In genomic region chr3:134665243-134665642, GRCh38 we compare ENCODE assay signal across 19 cellular contexts. TPM values are rescaled to one million over a fixed set of nuclear protein-coding genes. Genes with fewer than 3 reads are reported as not detected.
A peak's percentile ranks its signal among the peaks of the same experiment; 100 is the strongest.
DNase-seq lines count a peak whose midpoint lies in the region; ATAC-seq and TF ChIP-seq lines count a peak whose summit lies in the region.
"Had no signal": no experiment of that assay in that cellular context is flagged by ENCODE, and none has a peak within 500 bp of the region (broad histone marks: within the 10 kb centered on the region; RNA-seq: fewer than 3 reads in every experiment).

No MANE protein-coding gene starts in this region.

- H3K79me2 ChIP-seq in hepatocyte = no peaks in the 10 kb centered on the region

- TF ChIP-seq CTCF in WERI-Rb-1 (IDR thresholded peaks at IDR 0.05; ENCODE audit: low read depth, low read length) = 0 out of 2 replicates have a peak, but pooled peaks have one; percentile 5
- no peak for TF ChIP-seq CTCF in heart right ventricle (IDR thresholded peaks at IDR 0.05)
- TF ChIP-seq CTCF in upper lobe of right lung (IDR thresholded peaks at IDR 0.05) = no peak
- TF ChIP-seq CTCF in hepatocyte (IDR thresholded peaks at IDR 0.05; ENCODE audit: poor library complexity) = no peak

- no peaks in the 10 kb centered on the region for H4K20me1 ChIP-seq in hepatocyte (ENCODE audit: insufficient read depth, poor library complexity, severe bottlenecking)

- intact Hi-C loops in Right ventricle myocardium superior (cut with DNase I) (no loop called here), cardiac septum (cut with DNase I) (no loop called here), heart right ventricle (cut with DNase I) (no loop called here), upper lobe of right lung (cut with DNase I) (no loop called here)

- H3K36me3 ChIP-seq in WERI-Rb-1 = no peaks in the 10 kb centered on the region
- no peaks in the 10 kb centered on the region for H3K36me3 ChIP-seq in heart right ventricle
- no peaks in the 10 kb centered on the region for H3K36me3 ChIP-seq in upper lobe of right lung
- no peaks in the 10 kb centered on the region for H3K36me3 ChIP-seq in hepatocyte (replicated peaks; ENCODE audit: insufficient read depth, low read depth)
- H3K36me3 ChIP-seq: HAP-1, SJCRH30 had no signal

- WGBS in heart right ventricle, 2 donors = 20 to 26% methylated on average over 6 of the region's 6 CpGs
- 79% methylated on average over 6 of the region's 6 CpGs for WGBS in hepatocyte (ENCODE audit: low lambda C conversion rate, missing lambda C conversion rate)

- DNase-seq in Right ventricle myocardium superior (peak; percentile 76), cardiac septum (ENCODE audit: low spot score) (no peak), WERI-Rb-1 (peak; percentile 69), heart right ventricle (peak in 1 of 2 donors; percentile 45), upper lobe of right lung (no peak), RKO (ENCODE audit: low spot score) (no peak), hepatocyte (ENCODE audit: low spot score) (no peak), HUDEP-2 (lab: John Stamatoyannopoulos, UW; ENCODE audit: unreplicated experiment in 76 of 76) (no peak)
- DNase-seq: ACHN, DND-41, KBM-7, MV-4-11, NCI-H187 treated with DMSO at 0.1 percent for 48 hours, NCI-H226, NCI-H524 treated with DMSO at 0.1 percent for 48 hours, PC-3, SJCRH30 had no signal

- H3K9me3 ChIP-seq in WERI-Rb-1 (ENCODE audit: severe bottlenecking) (no peaks in the 10 kb centered on the region), heart right ventricle (peaks cover 0 to 6% (median 0%) of the 10 kb centered on the region in 11 donors), upper lobe of right lung (no peaks in the 10 kb centered on the region), hepatocyte (ENCODE audit: low read depth) (no peaks in the 10 kb centered on the region)
- H3K9me3 ChIP-seq: HAP-1, SJCRH30 had no signal

- ATAC-seq in Right ventricle myocardium superior (ENCODE audit: poor library complexity) (peak; percentile 86), heart right ventricle (peak in 7 of 8 donors; percentile 38 to 86 (median 68)), upper lobe of right lung (peak; percentile 7)
- ATAC-seq: PC-3 had no signal

- H3K4me1 ChIP-seq in heart right ventricle (peaks cover 0 to 23% (median 4%) of the 10 kb centered on the region in 9 donors), upper lobe of right lung (no peaks in the 10 kb centered on the region), hepatocyte (ENCODE audit: insufficient read depth) (no peaks in the 10 kb centered on the region)
- H3K4me1 ChIP-seq: HAP-1 had no signal

- H2AFZ ChIP-seq in hepatocyte = no peak overlapping the region

- 0 out of 2 replicates have a peak overlapping the region, but pooled peaks have one; percentile 38 for H3K27ac ChIP-seq in WERI-Rb-1
- H3K27ac ChIP-seq in heart right ventricle = peak overlapping the region in 3 of 10 donors; percentile 6 to 39 (median 28)
- H3K27ac ChIP-seq in upper lobe of right lung = no peak overlapping the region
- no peak overlapping the region for H3K27ac ChIP-seq in hepatocyte
- H3K27ac ChIP-seq: RWPE1, SJCRH30 had no signal

- H3K27me3 ChIP-seq in WERI-Rb-1 (ENCODE audit: insufficient read depth, low read depth, severe bottlenecking) (no peaks in the 10 kb centered on the region), heart right ventricle (no peaks in the 10 kb centered on the region), upper lobe of right lung (no peaks in the 10 kb centered on the region), hepatocyte (no peaks in the 10 kb centered on the region)
- H3K27me3 ChIP-seq: SJCRH30 had no signal

- no peaks in the 10 kb centered on the region for H3K9me2 ChIP-seq in hepatocyte (replicated peaks; ENCODE audit: insufficient read depth)

- no peak overlapping the region for H3K4me2 ChIP-seq in hepatocyte

- no peak overlapping the region for H3K4me3 ChIP-seq in WERI-Rb-1 (ENCODE audit: low read depth, low read length)
- H3K4me3 ChIP-seq in heart right ventricle = no peak overlapping the region
- H3K4me3 ChIP-seq in upper lobe of right lung = no peak overlapping the region
- H3K4me3 ChIP-seq in hepatocyte = no peak overlapping the region
- H3K4me3 ChIP-seq: HAP-1, SJCRH30 had no signal

RNA-seq across cellular contexts. Expression of gene KY, which starts 14.4 kb away (rescaled TPM):
- total RNA-seq in Right ventricle myocardium superior = 13.7 TPM
- total RNA-seq in cardiac septum = 3.9 TPM
- total RNA-seq in heart right ventricle = 10 to 100 TPM in 5 of 10 donors, 1 to 10 TPM in 5; 3.8 to 24.3 (median 10.5) TPM
- polyA plus RNA-seq in heart right ventricle = 1 to 10 TPM in 1 of 2 donors, under 1 TPM in 1; 0.46 to 3.4 TPM
- total RNA-seq in upper lobe of right lung = 0.29 TPM
- 0.76 and 1.6 TPM in 2 replicates for total RNA-seq in hepatocyte
- polyA plus RNA-seq in hepatocyte = 0.21 and 0.53 TPM in 2 replicates
- total RNA-seq: SJCRH30 had no signal

Comparison
In these comparisons a context has a peak if more than half of its experiments do, and no peak if none do; other contexts are left out.
1. DNase-seq: peak in Right ventricle myocardium superior (single experiment) and WERI-Rb-1 (single experiment); none in cardiac septum (single experiment), upper lobe of right lung (single experiment), RKO (single experiment), hepatocyte (single experiment) and HUDEP-2 (0 of 76).
2. ATAC-seq: peak in every context shown above with its lines; median percentile 86 in Right ventricle myocardium superior; 68 in heart right ventricle; 7 in upper lobe of right lung.